15 cellular contexts compared by ENCODE assay signal in the genomic region with DNA sequence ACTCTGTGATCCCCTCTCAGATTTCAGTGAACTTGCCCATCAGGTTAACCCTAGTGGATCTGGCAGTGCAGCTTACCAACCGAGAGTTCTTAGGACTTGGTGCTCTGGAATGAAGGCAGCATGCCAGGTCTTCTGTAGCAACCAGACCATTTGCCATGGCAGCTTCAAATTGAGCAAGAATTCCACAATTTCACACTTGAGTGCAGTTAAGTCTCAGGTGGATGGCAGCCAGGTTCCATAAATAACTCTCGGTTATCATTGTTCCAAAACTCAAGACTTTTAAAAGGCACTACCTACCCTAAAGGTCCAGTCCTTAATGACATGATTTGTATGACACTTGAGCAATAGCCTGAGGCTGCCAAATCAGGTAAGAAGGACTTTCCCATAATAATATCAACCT. TPM values are rescaled to one million over a fixed set of nuclear protein-coding genes. Genes with fewer than 3 reads are reported as not detected.
A peak's percentile ranks its signal among the peaks of the same experiment; 100 is the strongest.
DNase-seq lines count a peak whose midpoint lies in the region; ATAC-seq and TF ChIP-seq lines count a peak whose summit lies in the region.
"Had no signal": no experiment of that assay in that cellular context is flagged by ENCODE, and none has a peak within 500 bp of the region (broad histone marks: within the 10 kb centered on the region; RNA-seq: fewer than 3 reads in every experiment).

No MANE protein-coding gene starts in this region.

- H3K9me3 ChIP-seq in upper lobe of right lung (no peaks in the 10 kb centered on the region), H9 (ENCODE audit: control insufficient read depth, low read depth, low read length) (no peaks in the 10 kb centered on the region)
- H3K9me3 ChIP-seq: Peyer's patch, thoracic aorta had no signal

- H3K9ac ChIP-seq in H9 (ENCODE audit: extremely low read depth, insufficient read length, low read length) = no peak overlapping the region

- CTCF ChIA-PET in WTC11 (lab: Charles Lee) = interaction anchor here (1.4 kb wide), 1 partner anchor 33 kb away, joined by 3 read pairs; no protein-coding TSS in a partner anchor

- H3K4me1 ChIP-seq in upper lobe of right lung = peaks cover 4% of the 10 kb centered on the region
- H3K4me1 ChIP-seq in H9 (ENCODE audit: insufficient read depth, low read length) = no peaks in the 10 kb centered on the region
- H3K4me1 ChIP-seq: Peyer's patch had no signal

- peak; percentile 47 for DNase-seq in NCI-H2196 (lab: John Stamatoyannopoulos, UW; ENCODE audit: unreplicated experiment)
- DNase-seq in NCI-H2196 treated with DMSO at 0.1 percent for 48 hours (lab: John Stamatoyannopoulos, UW; ENCODE audit: unreplicated experiment) = no peak
- no peak for DNase-seq in WTC11 (ENCODE audit: low spot score)
- DNase-seq in glomerular visceral epithelial cell (ENCODE audit: extremely low spot score) = peak; percentile 79
- peak; percentile 64 for DNase-seq in upper lobe of right lung
- no peak for DNase-seq in NOMO-1 (lab: John Stamatoyannopoulos, UW; ENCODE audit: unreplicated experiment in 2 of 2)
- no peak for DNase-seq in H9
- no peak for DNase-seq in effector memory CD8-positive, alpha-beta T cell
- DNase-seq: activated CD4-positive, alpha-beta T cell treated with anti-CD3 and anti-CD28 coated beads, Interleukin-2, amount 10 ng/mL, durations not matched to agents 24 days and 14 days; mesenchymal stem cell; Peyer's patch; stimulated activated CD4-positive, alpha-beta T cell treated with anti-CD3 and anti-CD28 coated beads, Interleukin-12 subunit alpha, Interleukin-12 subunit beta, amount 100 ng/mL, for 4 hours had no signal

- H3K4me1 Mint-ChIP-seq in WTC11 (no peaks in the 10 kb centered on the region), H9 (no peaks in the 10 kb centered on the region)
- no peaks in the 10 kb centered on the region for H3K4me1 Mint-ChIP-seq in effector memory CD8-positive, alpha-beta T cell (ENCODE audit: low read depth in 2 of 2)

- no peak overlapping the region for H2BK20ac ChIP-seq in H9 (ENCODE audit: low read depth, low read length, poor library complexity, severe bottlenecking)

- no peak overlapping the region for H4K5ac ChIP-seq in H9 (ENCODE audit: insufficient read length, low read depth, low read length)

- H2BK5ac ChIP-seq in H9 (ENCODE audit: insufficient read length, low read length) = no peak overlapping the region

- no peak overlapping the region for H3K4me3 ChIP-seq in upper lobe of right lung
- H3K4me3 ChIP-seq: GM12878, Peyer's patch, thoracic aorta had no signal

- H3K56ac ChIP-seq in H9 (ENCODE audit: insufficient read length, low read depth, low read length) = no peak overlapping the region

- no peak overlapping the region for H3K4me2 ChIP-seq in H9 (ENCODE audit: insufficient read depth, insufficient read length, low read length)

- no peak overlapping the region for H3T11ph ChIP-seq in H9 (ENCODE audit: low read length)

- H3K27me3 ChIP-seq in upper lobe of right lung (no peaks in the 10 kb centered on the region), H9 (ENCODE audit: insufficient read depth, low read length) (no peaks in the 10 kb centered on the region)
- H3K27me3 ChIP-seq: Peyer's patch had no signal

- H3K23me2 ChIP-seq in H9 (ENCODE audit: insufficient read length, low read depth, low read length, poor library complexity, severe bottlenecking) = no peaks in the 10 kb centered on the region

- no peak overlapping the region for H2BK120ac ChIP-seq in H9 (ENCODE audit: low read depth, low read length, poor library complexity, severe bottlenecking)

- H2AK5ac ChIP-seq in H9 (ENCODE audit: insufficient read length, low read length) = no peak overlapping the region

- peaks cover 45% of the 10 kb centered on the region for H3K36me3 Mint-ChIP-seq in WTC11
- H3K36me3 Mint-ChIP-seq in H9 (ENCODE audit: insufficient read depth in 1 of 3, low read depth in 3 of 3) = peaks cover 9 to 52% (median 37%) of the 10 kb centered on the region in 3 experiments
- H3K36me3 Mint-ChIP-seq in effector memory CD8-positive, alpha-beta T cell (ENCODE audit: insufficient read depth) = peaks cover 20% of the 10 kb centered on the region
- H3K36me3 Mint-ChIP-seq: brain had no signal

- H3K27ac Mint-ChIP-seq in WTC11 = peak overlapping the region; percentile 25; the same call in 1 of the 2 replicates
- H3K27ac Mint-ChIP-seq in H9 = no peak overlapping the region; a peak in 2 of 7 replicates
- H3K27ac Mint-ChIP-seq in effector memory CD8-positive, alpha-beta T cell = no peak overlapping the region
- H3K27ac Mint-ChIP-seq: activated CD4-positive, alpha-beta T cell treated with anti-CD3 and anti-CD28 coated beads, Interleukin-2, amount 10 ng/mL, durations not matched to agents 24 days and 14 days had no signal

- no peak overlapping the region for H2AFZ ChIP-seq in H9 (ENCODE audit: low read length)

- no peaks in the 10 kb centered on the region for H4K20me1 ChIP-seq in H9 (ENCODE audit: control insufficient read depth, insufficient read depth, insufficient read length)

- H3K23ac ChIP-seq in H9 (ENCODE audit: insufficient read length, low read depth, low read length) = no peak overlapping the region

- H2BK15ac ChIP-seq in H9 (ENCODE audit: low read depth, low read length) = no peak overlapping the region

- no peaks in the 10 kb centered on the region for H3K27me3 Mint-ChIP-seq in WTC11 (ENCODE audit: low read depth)
- no peaks in the 10 kb centered on the region for H3K27me3 Mint-ChIP-seq in H9 (ENCODE audit: low read depth)
- H3K27me3 Mint-ChIP-seq in effector memory CD8-positive, alpha-beta T cell = no peaks in the 10 kb centered on the region
- H3K27me3 Mint-ChIP-seq: activated CD4-positive, alpha-beta T cell treated with anti-CD3 and anti-CD28 coated beads, Interleukin-2, amount 10 ng/mL, durations not matched to agents 24 days and 14 days; brain had no signal

- H3K4me3 Mint-ChIP-seq in WTC11 = no peak overlapping the region
- H3K4me3 Mint-ChIP-seq in H9 = no peak overlapping the region
- no peak overlapping the region for H3K4me3 Mint-ChIP-seq in effector memory CD8-positive, alpha-beta T cell
- H3K4me3 Mint-ChIP-seq: activated CD4-positive, alpha-beta T cell treated with anti-CD3 and anti-CD28 coated beads, Interleukin-2, amount 10 ng/mL, durations not matched to agents 24 days and 14 days; brain had no signal

- no peak overlapping the region for H2BK12ac ChIP-seq in H9 (ENCODE audit: insufficient read length, low read depth, low read length)

- ATAC-seq in WTC11 (no peak), upper lobe of right lung (peak; percentile 86)
- no peak for ATAC-seq in effector memory CD8-positive, alpha-beta T cell (replicated peaks)

- POLR2A ChIA-PET in WTC11 (lab: Charles Lee) = no interaction called here

- H4K91ac ChIP-seq in H9 (ENCODE audit: insufficient read length, low read depth, low read length) = no peak overlapping the region

- H3K36me3 ChIP-seq in upper lobe of right lung = no peaks in the 10 kb centered on the region
- H3K36me3 ChIP-seq: Peyer's patch, thoracic aorta had no signal

- no CpG with 5 or more reads among the region's 2 CpGs for WGBS in H9 (ENCODE audit: extremely low coverage, insufficient read length, low lambda C conversion rate)

- intact Hi-C loops in upper lobe of right lung (cut with DNase I) = no loop called here

- H3K27ac ChIP-seq in upper lobe of right lung = no peak overlapping the region
- H3K27ac ChIP-seq in H9 (ENCODE audit: insufficient read length, low read depth, low read length) = no peak overlapping the region
- H3K27ac ChIP-seq: Peyer's patch, thoracic aorta had no signal

- H3K79me1 ChIP-seq in H9 (ENCODE audit: insufficient read depth, low read depth, low read length, poor library complexity, severe bottlenecking) = no peaks in the 10 kb centered on the region

- no peak overlapping the region for H3K14ac ChIP-seq in H9 (ENCODE audit: insufficient read depth, low read length)

- H3K79me2 ChIP-seq in H9 (ENCODE audit: insufficient read depth, low read length) = no peaks in the 10 kb centered on the region; the same call in 1 of the 2 replicates

- H3K4ac ChIP-seq in H9 (ENCODE audit: low read depth, low read length) = no peak overlapping the region

- no peak overlapping the region for H3K18ac ChIP-seq in H9 (ENCODE audit: insufficient read length, low read depth, low read length)

- TF ChIP-seq CTCF in WTC11 (IDR thresholded peaks at IDR 0.05) (no peak), upper lobe of right lung (IDR thresholded peaks at IDR 0.05) (no peak), H9 (conservative IDR thresholded peaks at IDR 0.05) (no peak)

- H4K8ac ChIP-seq in H9 (replicated peaks; ENCODE audit: insufficient read length, low read depth, low read length) = no peak overlapping the region

- no peaks in the 10 kb centered on the region for H3K9me3 Mint-ChIP-seq in WTC11
- H3K9me3 Mint-ChIP-seq in H9 = no peaks in the 10 kb centered on the region
- H3K9me3 Mint-ChIP-seq in effector memory CD8-positive, alpha-beta T cell = no peaks in the 10 kb centered on the region
- H3K9me3 Mint-ChIP-seq: activated CD4-positive, alpha-beta T cell treated with anti-CD3 and anti-CD28 coated beads, Interleukin-2, amount 10 ng/mL, durations not matched to agents 24 days and 14 days had no signal

TF ChIP-seq in WTC11, 78 proteins besides CTCF, POLR2A, EP300 and RAD21 (continues in another document):
- TF ChIP-seq ZNF317 (CRISPR knock-in tag; IDR thresholded peaks at IDR 0.05; ENCODE audit: borderline replicate concordance, low read depth) (no peak), NR2C2 (CRISPR knock-in tag; IDR thresholded peaks at IDR 0.05) (no peak), SP1 (CRISPR knock-in tag; conservative IDR thresholded peaks at IDR 0.05) (no peak), ZNF232 (CRISPR knock-in tag; IDR thresholded peaks at IDR 0.05) (no peak), NFATC4 (CRISPR knock-in tag; IDR thresholded peaks at IDR 0.05) (no peak), ETV6 (CRISPR knock-in tag; IDR thresholded peaks at IDR 0.05) (no peak), ZNF671 (CRISPR knock-in tag; IDR thresholded peaks at IDR 0.05) (no peak), RORB (CRISPR knock-in tag; IDR thresholded peaks at IDR 0.05) (no peak), CBFB (CRISPR knock-in tag; IDR thresholded peaks at IDR 0.05; ENCODE audit: low read depth) (no peak), NR3C1 (CRISPR knock-in tag; conservative IDR thresholded peaks at IDR 0.05; ENCODE audit: low read depth) (no peak), CREB1 (CRISPR knock-in tag; IDR thresholded peaks at IDR 0.05) (no peak)
- TF ChIP-seq, protein P1, sequence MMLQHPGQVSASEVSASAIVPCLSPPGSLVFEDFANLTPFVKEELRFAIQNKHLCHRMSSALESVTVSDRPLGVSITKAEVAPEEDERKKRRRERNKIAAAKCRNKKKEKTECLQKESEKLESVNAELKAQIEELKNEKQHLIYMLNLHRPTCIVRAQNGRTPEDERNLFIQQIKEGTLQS (CRISPR knock-in tag; conservative IDR thresholded peaks at IDR 0.05) = no peak

RNA-seq across cellular contexts. Expression of gene GALNT3, which starts 48.1 kb away (rescaled TPM):
- total RNA-seq in WTC11 (2021) (19.4 to 20.6 TPM (median 20.5 TPM) in 3 replicates), upper lobe of right lung (25.8 TPM), H9 (2021) (17.3 and 18.5 TPM in 2 replicates)

Comparison
In these comparisons a context has a peak if more than half of its experiments do, and no peak if none do; other contexts are left out.
1. DNase-seq: peak in NCI-H2196 (single experiment), glomerular visceral epithelial cell (single experiment) and upper lobe of right lung (single experiment); none in NCI-H2196 treated with DMSO at 0.1 percent for 48 hours (single experiment), WTC11 (single experiment), NOMO-1 (0 of 2), H9 (single experiment) and effector memory CD8-positive, alpha-beta T cell (0 of 3).